Comparison of ENCODE assay signal across 9 cellular contexts in genomic region chr9:137256362-137256761, GRCh38. TPM values are rescaled to one million over a fixed set of nuclear protein-coding genes. Genes with fewer than 3 reads are reported as not detected.
DNase-seq lines count a peak whose midpoint lies in the region; ATAC-seq, FAIRE-seq and TF ChIP-seq lines count a peak whose summit lies in the region.
"Had no signal": no experiment of that assay in that cellular context is flagged by ENCODE, and none has a peak within 500 bp of the region (broad histone marks: within the 10 kb centered on the region; RNA-seq: fewer than 3 reads in every experiment).

No MANE protein-coding gene starts in this region.

- H3K9ac ChIP-seq in H9 (ENCODE audit: extremely low read depth, insufficient read length, low read length) (peak overlapping the region; percentile 43), skeletal muscle tissue (ENCODE audit: low read depth in 1 of 3, low read length in 3 of 3) (peak overlapping the region in 2 of 3 donors; percentile 87 to 92)

- DNase-seq in H9 = no peak
- DNase-seq in T-helper 17 cell = no peak
- DNase-seq in glutamatergic neuron = no peak
- DNase-seq in NCI-H446 (lab: John Stamatoyannopoulos, UW) = no peak
- no peak for DNase-seq in D721Med (ENCODE audit: insufficient read length, low spot score)
- DNase-seq: NCI-H187 had no signal

- H3K4me3 Mint-ChIP-seq in H9 (peak overlapping the region; percentile 84 to 91), T-helper 17 cell (peak overlapping the region; percentile 88), glutamatergic neuron (ENCODE audit: unreplicated experiment) (peak overlapping the region; percentile 84)

- H3K4me3 ChIP-seq in skeletal muscle tissue (ENCODE audit: low read length in 3 of 3) = peak overlapping the region; percentile 90 to 96 (median 91)

- no peak overlapping the region for H4K91ac ChIP-seq in H9 (ENCODE audit: insufficient read length, low read depth, low read length)

- no peak overlapping the region for H3T11ph ChIP-seq in H9 (ENCODE audit: low read length)

- no peak overlapping the region for H4K5ac ChIP-seq in H9 (ENCODE audit: insufficient read length, low read depth, low read length)

- no peak overlapping the region for H3K56ac ChIP-seq in H9 (ENCODE audit: insufficient read length, low read depth, low read length)

- H3K4me2 ChIP-seq in H9 (ENCODE audit: insufficient read depth, insufficient read length, low read length) = peak overlapping the region; percentile 68

- H2BK20ac ChIP-seq in H9 (ENCODE audit: low read depth, low read length, poor library complexity, severe bottlenecking) = no peak overlapping the region

- H3K9me3 ChIP-seq in H9 (ENCODE audit: control insufficient read depth, low read depth, low read length) (no peaks in the 10 kb centered on the region), T-helper 17 cell (ENCODE audit: control insufficient read depth, low read length, poor library complexity, severe bottlenecking) (no peaks in the 10 kb centered on the region), skeletal muscle tissue (ENCODE audit: control insufficient read depth in 3 of 3, low read length in 3 of 3) (no peaks in the 10 kb centered on the region)

- H2BK15ac ChIP-seq in H9 (ENCODE audit: low read depth, low read length) = no peak overlapping the region

- H3K23me2 ChIP-seq in H9 (ENCODE audit: insufficient read length, low read depth, low read length, poor library complexity, severe bottlenecking) = peaks cover 14% of the 10 kb centered on the region

- no peak overlapping the region for H2BK120ac ChIP-seq in H9 (ENCODE audit: low read depth, low read length, poor library complexity, severe bottlenecking)

- no peak overlapping the region for H3K23ac ChIP-seq in H9 (ENCODE audit: insufficient read length, low read depth, low read length)

- H2AFZ ChIP-seq in H9 (ENCODE audit: low read length) = no peak overlapping the region

- H3K79me2 ChIP-seq in H9 (ENCODE audit: insufficient read depth, low read length) = peaks cover 6% of the 10 kb centered on the region; the same call in 1 of the 2 replicates

- H3K27me3 ChIP-seq in H9 (ENCODE audit: insufficient read depth, low read length) = no peaks in the 10 kb centered on the region
- H3K27me3 ChIP-seq in skeletal muscle tissue (ENCODE audit: control insufficient read depth in 3 of 3, insufficient read depth in 3 of 3, low read length in 3 of 3) = no peaks in the 10 kb centered on the region

- H3K9me3 Mint-ChIP-seq in H9 = no peaks in the 10 kb centered on the region; a peak in 1 of 5 replicates
- H3K9me3 Mint-ChIP-seq in glutamatergic neuron (ENCODE audit: unreplicated experiment) = peaks cover 5% of the 10 kb centered on the region

- H3K4ac ChIP-seq in H9 (ENCODE audit: low read depth, low read length) = no peak overlapping the region

- H3K4me1 Mint-ChIP-seq in H9 (peaks cover 6 to 16% of the 10 kb centered on the region in 2 experiments), T-helper 17 cell (peaks cover 10% of the 10 kb centered on the region), glutamatergic neuron (ENCODE audit: low read depth, unreplicated experiment) (peaks cover 1% of the 10 kb centered on the region)

- H3K4me1 ChIP-seq in H9 (ENCODE audit: insufficient read depth, low read length) (no peaks in the 10 kb centered on the region), skeletal muscle tissue (ENCODE audit: control insufficient read depth in 3 of 3, insufficient read depth in 3 of 3, low read length in 3 of 3) (peaks cover 23 to 26% (median 23%) of the 10 kb centered on the region in 3 donors)

- FAIRE-seq in D721Med (lab: Jason Lieb, UNC) = no peak

- H3K27ac ChIP-seq in H9 (ENCODE audit: insufficient read length, low read depth, low read length) = no peak overlapping the region
- H3K27ac ChIP-seq in skeletal muscle tissue (ENCODE audit: low read depth, low read length) = no peak overlapping the region

- H2AK5ac ChIP-seq in H9 (ENCODE audit: insufficient read length, low read length) = no peak overlapping the region

- H3K27ac Mint-ChIP-seq in H9 (peak overlapping the region in 1 of 3 experiments; percentile 18; a peak in 1 of 7 replicates), T-helper 17 cell (peak overlapping the region; percentile 56), glutamatergic neuron (ENCODE audit: unreplicated experiment) (no peak overlapping the region)

- no peak overlapping the region for H3K14ac ChIP-seq in H9 (ENCODE audit: insufficient read depth, low read length)

- H2BK12ac ChIP-seq in H9 (ENCODE audit: insufficient read length, low read depth, low read length) = no peak overlapping the region

- no peaks in the 10 kb centered on the region for H4K20me1 ChIP-seq in H9 (ENCODE audit: control insufficient read depth, insufficient read depth, insufficient read length)

- peaks cover 13 to 20% (median 17%) of the 10 kb centered on the region in 3 donors for H3K36me3 ChIP-seq in skeletal muscle tissue (ENCODE audit: control insufficient read depth in 3 of 3, insufficient read depth in 3 of 3, low read length in 3 of 3)

- H3K18ac ChIP-seq in H9 (ENCODE audit: insufficient read length, low read depth, low read length) = no peak overlapping the region

- H3K36me3 Mint-ChIP-seq in H9 (ENCODE audit: insufficient read depth in 1 of 3, low read depth in 3 of 3) = peaks cover 16 to 27% (median 25%) of the 10 kb centered on the region in 3 experiments; a peak in 6 of 7 replicates
- H3K36me3 Mint-ChIP-seq in T-helper 17 cell (ENCODE audit: low read depth) = no peaks in the 10 kb centered on the region
- no peaks in the 10 kb centered on the region for H3K36me3 Mint-ChIP-seq in glutamatergic neuron (ENCODE audit: unreplicated experiment)

- no peak overlapping the region for H2BK5ac ChIP-seq in H9 (ENCODE audit: insufficient read length, low read length)

- H3K79me1 ChIP-seq in H9 (ENCODE audit: insufficient read depth, low read depth, low read length, poor library complexity, severe bottlenecking) = peaks cover 5% of the 10 kb centered on the region

- TF ChIP-seq CTCF in H9 (conservative IDR thresholded peaks at IDR 0.05) = no peak
- no peak for TF ChIP-seq CTCF in glutamatergic neuron (IDR thresholded peaks at IDR 0.05; ENCODE audit: partially characterized antibody, unreplicated experiment)
- TF ChIP-seq CTCF in D721Med (IDR thresholded peaks at IDR 0.05; ENCODE audit: insufficient read depth, missing control alignments) = no peak

- ATAC-seq in T-helper 17 cell = no peak
- ATAC-seq in esophagus mucosa = no peak

- no peaks in the 10 kb centered on the region for H3K27me3 Mint-ChIP-seq in H9 (ENCODE audit: low read depth)
- no peaks in the 10 kb centered on the region for H3K27me3 Mint-ChIP-seq in T-helper 17 cell
- H3K27me3 Mint-ChIP-seq in glutamatergic neuron (ENCODE audit: unreplicated experiment) = peaks cover 2% of the 10 kb centered on the region

- no peak overlapping the region for H4K8ac ChIP-seq in H9 (replicated peaks; ENCODE audit: insufficient read length, low read depth, low read length)

- WGBS in H9 (ENCODE audit: extremely low coverage, insufficient read length, low lambda C conversion rate) = no CpG with 5 or more reads among the region's 15 CpGs

RNA-seq across cellular contexts. Expression of gene NELFB, which starts 1.2 kb away (rescaled TPM):
- total RNA-seq in H9 (2021) (71.4 and 71.7 TPM in 2 replicates), T-helper 17 cell (10 to 100 TPM; 33.2 to 37.8 TPM), glutamatergic neuron (ENCODE audit: unreplicated experiment) (48.5 TPM), skeletal muscle tissue (33.9 TPM), esophagus mucosa (36.7 TPM)

RNA-seq across cellular contexts. Expression of gene STPG3, which starts 5.3 kb away (rescaled TPM):
- not detected in 2 replicates for total RNA-seq in H9 (2021)
- total RNA-seq in T-helper 17 cell = under 1 TPM in 1 of 2 donors, not detected in 1; 0.62 TPM
- total RNA-seq in glutamatergic neuron (ENCODE audit: unreplicated experiment) = not detected
- not detected for total RNA-seq in skeletal muscle tissue
- not detected for total RNA-seq in esophagus mucosa
- total RNA-seq: pulmonary artery endothelial cell had no signal

RNA-seq across cellular contexts. Expression of gene TUBB4B, which starts 15.3 kb away (rescaled TPM):
- total RNA-seq in H9 (2021) = 378 and 386 TPM in 2 replicates
- total RNA-seq in T-helper 17 cell = 10 to 100 TPM; 81.0 to 90.5 TPM
- total RNA-seq in glutamatergic neuron (ENCODE audit: unreplicated experiment) = 192 TPM
- total RNA-seq in skeletal muscle tissue = 97.1 TPM
- 321 TPM for total RNA-seq in esophagus mucosa

RNA-seq across cellular contexts. Expression of gene TOR4A, which starts 21.2 kb away (rescaled TPM):
- total RNA-seq in H9 (2021) (5.9 and 6.2 TPM in 2 replicates), T-helper 17 cell (1 to 10 TPM; 2.1 to 4.0 TPM), glutamatergic neuron (ENCODE audit: unreplicated experiment) (1.5 TPM), skeletal muscle tissue (2.1 TPM), esophagus mucosa (15.4 TPM)

RNA-seq across cellular contexts. Expression of gene SLC34A3, which starts 25.7 kb away (rescaled TPM):
- total RNA-seq in H9 (2021) = not detected in 2 replicates
- not detected for total RNA-seq in T-helper 17 cell
- not detected for total RNA-seq in glutamatergic neuron (ENCODE audit: unreplicated experiment)
- not detected for total RNA-seq in skeletal muscle tissue
- 0.68 TPM for total RNA-seq in esophagus mucosa
- total RNA-seq: pulmonary artery endothelial cell had no signal
